ENCODE assay signal across 8 cellular contexts in the genomic region with DNA sequence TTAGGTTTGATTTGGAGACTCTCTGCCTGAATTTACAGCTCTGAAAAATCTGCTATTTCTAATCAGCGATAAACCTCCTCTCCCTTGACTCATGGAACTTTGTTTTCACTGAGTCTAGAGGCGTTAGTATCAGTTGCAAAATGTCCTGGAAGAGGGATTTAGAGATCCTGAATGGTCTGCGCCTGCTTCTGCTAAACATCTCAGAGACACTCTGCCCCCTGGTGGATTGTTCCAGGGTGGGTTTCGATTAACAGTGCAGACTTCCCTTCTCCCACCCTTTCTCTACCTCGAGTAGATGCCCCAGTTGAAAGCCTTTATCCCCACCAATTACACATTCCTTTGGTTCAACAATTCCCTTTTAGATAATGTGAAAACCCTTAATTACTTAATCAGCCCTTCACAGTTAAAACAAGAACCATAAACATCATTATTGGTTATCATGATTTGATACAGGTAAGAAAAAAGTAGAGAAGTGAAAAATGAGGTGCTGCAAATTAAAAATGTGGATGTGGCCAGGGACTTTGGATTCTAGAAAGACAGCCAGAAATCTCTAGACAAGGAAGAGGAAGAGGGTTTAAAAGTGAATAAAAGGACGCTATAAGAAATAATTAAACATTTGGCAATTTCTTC. TPM values are rescaled to one million over a fixed set of nuclear protein-coding genes. Genes with fewer than 3 reads are reported as not detected.
DNase-seq lines count a peak whose midpoint lies in the region; ATAC-seq and TF ChIP-seq lines count a peak whose summit lies in the region.

No MANE protein-coding gene starts in this region.

- POLR2A ChIA-PET in AG04450 (lab: Yijun Ruan, JAX) (no interaction called here), GM10248 (lab: Yijun Ruan, JAX) (no interaction called here), WTC11 (lab: Charles Lee) (no interaction called here)

- H3K27me3 ChIP-seq in AG04450 (ENCODE audit: control insufficient read depth, insufficient read depth, low read length), result peaks cover 7% of the 10 kb centered on the region
- peaks cover 0 to 21% (median 8%) of the 10 kb centered on the region in 3 donors for H3K27me3 ChIP-seq in psoas muscle (ENCODE audit: insufficient read depth in 3 of 3, low read length in 2 of 3)

- TF ChIP-seq CTCF in AG04450 (IDR thresholded peaks at IDR 0.05; ENCODE audit: low read depth, low read length) (peak; percentile 85), GM10248 (IDR thresholded peaks at IDR 0.05; ENCODE audit: control extremely low read depth, extremely low read depth, low read depth, missing control alignments) (peak; percentile 74), WTC11 (IDR thresholded peaks at IDR 0.05) (peak; percentile 82), psoas muscle (IDR thresholded peaks at IDR 0.05) (peak; percentile 59)

- H3K36me3 Mint-ChIP-seq in WTC11, result no peaks in the 10 kb centered on the region

- 18 to 20% (median 19%) methylated on average over 6 of the region's 6 CpGs for WGBS in psoas muscle, 3 donors

- H3K4me3 Mint-ChIP-seq in WTC11, result no peak overlapping the region

- H3K9me3 Mint-ChIP-seq in WTC11, result no peaks in the 10 kb centered on the region

- intact Hi-C loops in psoas muscle (cut with DNase I), result loop anchor here (5.0 kb wide), 2 partner anchors 1526 to 1566 kb away; no protein-coding TSS in a partner anchor

- ATAC-seq in HG02588 (IDR thresholded peaks at IDR 0.05; ENCODE audit: unreplicated experiment) (peak; percentile 79), WTC11 (peak; percentile 82), psoas muscle (peak in 3 of 4 donors; percentile 61 to 75 (median 63))

- DNase-seq in AG04450 (ENCODE audit: low read depth, low spot score) (peak; percentile 90), GM10248 (ENCODE audit: extremely low spot score) (peak; percentile 44), NCI-H1105 (lab: John Stamatoyannopoulos, UW) (peak; percentile 33), WTC11 (ENCODE audit: low spot score) (peak; percentile 85), globus pallidus (ENCODE audit: low spot score) (peak; percentile 41), psoas muscle (peak; percentile 44 to 57), mesenteric fat pad (ENCODE audit: low spot score) (no peak)

- CTCF ChIA-PET in AG04450 (lab: Charles Lee), result interaction anchor here (0.6 to 2.1 kb wide), 32 partner anchors 8 to 1602 kb away, joined by 3 to 27 read pairs (median 4); no protein-coding TSS in a partner anchor
- CTCF ChIA-PET in GM10248 (lab: Yijun Ruan, JAX), result interaction anchor here (0.8 to 3.0 kb wide), 7 partner anchors 8 to 1564 kb away, joined by 3 to 35 read pairs (median 7); no protein-coding TSS in a partner anchor
- CTCF ChIA-PET in WTC11 (lab: Charles Lee), result interaction anchor here (0.7 to 1.7 kb wide), 4 partner anchors 9 to 285 kb away, joined by 4 to 12 read pairs (median 4); no protein-coding TSS in a partner anchor

- no peak overlapping the region for H3K27ac ChIP-seq in AG04450 (ENCODE audit: low read depth, low read length)
- H3K27ac ChIP-seq in psoas muscle, result no peak overlapping the region

- peaks cover 64% of the 10 kb centered on the region for H3K4me1 Mint-ChIP-seq in WTC11

- H3K36me3 ChIP-seq in psoas muscle (ENCODE audit: insufficient read depth in 1 of 2, low read depth in 1 of 2), result no peaks in the 10 kb centered on the region

- H3K27ac Mint-ChIP-seq in WTC11, result 0 out of 2 replicates have a peak overlapping the region, but pooled peaks have one; percentile 13

- no peaks in the 10 kb centered on the region for H3K4me1 ChIP-seq in psoas muscle

- H3K9me3 ChIP-seq in AG04450 (ENCODE audit: control insufficient read depth, insufficient read depth, low read length) (no peaks in the 10 kb centered on the region), psoas muscle (no peaks in the 10 kb centered on the region)

- H3K4me3 ChIP-seq in AG04450 (ENCODE audit: low read depth, low read length) (no peak overlapping the region), psoas muscle (no peak overlapping the region)

- H3K27me3 Mint-ChIP-seq in WTC11 (ENCODE audit: low read depth), result peaks cover 14% of the 10 kb centered on the region

TF ChIP-seq in WTC11, 78 proteins besides CTCF, POLR2A, EP300 and RAD21 (continues in another document):
- TF ChIP-seq ZNF423 (CRISPR knock-in tag; IDR thresholded peaks at IDR 0.05) (no peak), ZNF512 (CRISPR knock-in tag; IDR thresholded peaks at IDR 0.05; ENCODE audit: borderline replicate concordance) (no peak), OVOL2 (CRISPR knock-in tag; IDR thresholded peaks at IDR 0.05; ENCODE audit: borderline replicate concordance) (no peak), ERG (CRISPR knock-in tag; IDR thresholded peaks at IDR 0.05) (no peak), MXD4 (CRISPR knock-in tag; IDR thresholded peaks at IDR 0.05; ENCODE audit: borderline replicate concordance) (no peak), JAZF1 (CRISPR knock-in tag; IDR thresholded peaks at IDR 0.05) (no peak)
- TF ChIP-seq, protein P1, sequence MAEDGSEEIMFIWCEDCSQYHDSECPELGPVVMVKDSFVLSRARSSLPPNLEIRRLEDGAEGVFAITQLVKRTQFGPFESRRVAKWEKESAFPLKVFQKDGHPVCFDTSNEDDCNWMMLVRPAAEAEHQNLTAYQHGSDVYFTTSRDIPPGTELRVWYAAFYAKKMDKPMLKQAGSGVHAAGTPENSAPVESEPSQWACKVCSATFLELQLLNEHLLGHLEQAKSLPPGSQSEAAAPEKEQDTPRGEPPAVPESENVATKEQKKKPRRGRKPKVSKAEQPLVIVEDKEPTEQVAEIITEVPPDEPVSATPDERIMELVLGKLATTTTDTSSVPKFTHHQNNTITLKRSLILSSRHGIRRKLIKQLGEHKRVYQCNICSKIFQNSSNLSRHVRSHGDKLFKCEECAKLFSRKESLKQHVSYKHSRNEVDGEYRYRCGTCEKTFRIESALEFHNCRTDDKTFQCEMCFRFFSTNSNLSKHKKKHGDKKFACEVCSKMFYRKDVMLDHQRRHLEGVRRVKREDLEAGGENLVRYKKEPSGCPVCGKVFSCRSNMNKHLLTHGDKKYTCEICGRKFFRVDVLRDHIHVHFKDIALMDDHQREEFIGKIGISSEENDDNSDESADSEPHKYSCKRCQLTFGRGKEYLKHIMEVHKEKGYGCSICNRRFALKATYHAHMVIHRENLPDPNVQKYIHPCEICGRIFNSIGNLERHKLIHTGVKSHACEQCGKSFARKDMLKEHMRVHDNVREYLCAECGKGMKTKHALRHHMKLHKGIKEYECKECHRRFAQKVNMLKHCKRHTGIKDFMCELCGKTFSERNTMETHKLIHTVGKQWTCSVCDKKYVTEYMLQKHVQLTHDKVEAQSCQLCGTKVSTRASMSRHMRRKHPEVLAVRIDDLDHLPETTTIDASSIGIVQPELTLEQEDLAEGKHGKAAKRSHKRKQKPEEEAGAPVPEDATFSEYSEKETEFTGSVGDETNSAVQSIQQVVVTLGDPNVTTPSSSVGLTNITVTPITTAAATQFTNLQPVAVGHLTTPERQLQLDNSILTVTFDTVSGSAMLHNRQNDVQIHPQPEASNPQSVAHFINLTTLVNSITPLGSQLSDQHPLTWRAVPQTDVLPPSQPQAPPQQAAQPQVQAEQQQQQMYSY (CRISPR knock-in tag; IDR thresholded peaks at IDR 0.05), result no peak

RNA-seq across cellular contexts. Expression of gene HTR1B, which starts 5.5 kb away (rescaled TPM):
- polyA plus RNA-seq in AG04450 (2011; rRNA removed) (0.86 and 1.5 TPM in 2 replicates), psoas muscle (under 1 TPM in 1 of 3 donors, not detected in 2; 0.01 TPM)
- 1.8 and 2.2 TPM in 2 replicates for polyA minus RNA-seq in AG04450 (2011; rRNA and poly(A)+ RNA removed)
- total RNA-seq in WTC11 (2021) (1.5 to 1.7 TPM (median 1.6 TPM) in 3 replicates), psoas muscle (not detected), mesenteric fat pad (0.16 TPM)
